Comparison of ENCODE assay signal across 9 cellular contexts in the genomic region with DNA sequence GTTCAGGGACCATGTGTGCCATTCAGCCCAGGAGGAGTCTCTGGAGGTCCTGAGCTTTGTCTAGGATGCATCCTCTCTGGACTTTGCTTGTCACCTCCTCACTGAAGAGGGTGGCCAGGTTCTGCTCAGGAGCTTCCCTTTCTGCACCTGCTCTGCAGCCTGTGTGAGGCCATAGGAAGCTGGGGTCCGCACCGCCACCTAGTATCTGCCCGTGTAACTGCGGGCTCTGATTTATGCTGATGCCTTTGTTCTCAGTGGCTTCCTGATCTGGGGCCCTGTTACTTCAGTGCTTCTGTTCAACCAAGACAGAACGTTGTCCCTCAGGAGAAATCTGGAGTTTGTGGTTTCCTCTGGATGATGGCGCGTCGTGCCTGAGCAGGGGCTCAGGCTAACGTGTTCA. TPM values are rescaled to one million over a fixed set of nuclear protein-coding genes. Genes with fewer than 3 reads are reported as not detected.
A peak's percentile ranks its signal among the peaks of the same experiment; 100 is the strongest.
DNase-seq lines count a peak whose midpoint lies in the region; ATAC-seq lines count a peak whose summit lies in the region.
"Had no signal": no experiment of that assay in that cellular context is flagged by ENCODE, and none has a peak within 500 bp of the region (broad histone marks: within the 10 kb centered on the region; RNA-seq: fewer than 3 reads in every experiment).

No MANE protein-coding gene starts in this region.

- no peak overlapping the region for H3K23ac ChIP-seq in mesendoderm (ENCODE audit: low read length)

- H2BK15ac ChIP-seq in mesendoderm (replicated peaks; ENCODE audit: low read depth): no peak overlapping the region

- H3K4me3 ChIP-seq in mesendoderm (ENCODE audit: low read length): no peak overlapping the region
- H3K4me3 ChIP-seq: heart left ventricle had no signal

- H2BK5ac ChIP-seq in mesendoderm (ENCODE audit: low read length): no peak overlapping the region

- H3K27ac ChIP-seq in mesendoderm (ENCODE audit: low read depth, low read length): no peak overlapping the region
- H3K27ac ChIP-seq: heart left ventricle had no signal

- WGBS in mesendoderm (ENCODE audit: extremely low coverage, insufficient coverage, low lambda C conversion rate): no CpG with 5 or more reads among the region's 9 CpGs

- H3K18ac ChIP-seq in mesendoderm (ENCODE audit: low read length): no peak overlapping the region

- H4K5ac ChIP-seq in mesendoderm (ENCODE audit: low read length): no peak overlapping the region

- H3K56ac ChIP-seq in mesendoderm (ENCODE audit: low read length): no peak overlapping the region

- H3K4me2 ChIP-seq in mesendoderm (ENCODE audit: low read length): no peak overlapping the region

- no peak overlapping the region for H2AK5ac ChIP-seq in mesendoderm (ENCODE audit: low read length)

- H3K27me3 ChIP-seq in mesendoderm (ENCODE audit: insufficient read depth, low read length, poor library complexity): no peaks in the 10 kb centered on the region
- H3K27me3 ChIP-seq: heart left ventricle had no signal

- H2BK120ac ChIP-seq in mesendoderm (ENCODE audit: low read depth, low read length): no peak overlapping the region

- H3K9ac ChIP-seq in mesendoderm (ENCODE audit: low read length): no peak overlapping the region

- H3K4ac ChIP-seq in mesendoderm (ENCODE audit: low read depth, low read length): no peak overlapping the region

- no peak overlapping the region for H4K8ac ChIP-seq in mesendoderm (ENCODE audit: low read depth, low read length)

- H3K79me1 ChIP-seq in mesendoderm (ENCODE audit: low read length): no peaks in the 10 kb centered on the region

- DNase-seq in activated CD4-positive, alpha-beta T cell treated with anti-CD3 and anti-CD28 coated beads for 48 hours: peak; percentile 16
- DNase-seq in activated CD4-positive, alpha-beta T cell treated with anti-CD3 and anti-CD28 coated beads, Interleukin-2, amount 50 U/mL, for 1 hour: no peak
- DNase-seq in NCI-H69 (lab: John Stamatoyannopoulos, UW) (peak; percentile 51), mesendoderm (peak; percentile 76)
- DNase-seq: heart left ventricle, NCI-H1092 treated with DMSO at 0.1 percent for 48 hours, NCI-H524 treated with DMSO at 0.1 percent for 48 hours had no signal

- no peaks in the 10 kb centered on the region for H3K36me3 ChIP-seq in mesendoderm (ENCODE audit: control insufficient read depth, insufficient read depth, low read length)

- H3K79me2 ChIP-seq in mesendoderm (ENCODE audit: control insufficient read depth, insufficient read depth, low read length): no peaks in the 10 kb centered on the region

- no peak for ATAC-seq in GM18498 (IDR thresholded peaks at IDR 0.05; ENCODE audit: unreplicated experiment)
- ATAC-seq in HG03460 (IDR thresholded peaks at IDR 0.05; ENCODE audit: unreplicated experiment): no peak
- ATAC-seq: heart left ventricle had no signal

- no peaks in the 10 kb centered on the region for H3K4me1 ChIP-seq in mesendoderm (ENCODE audit: control insufficient read depth, low read depth, low read length)
- H3K4me1 ChIP-seq: heart left ventricle had no signal

RNA-seq across cellular contexts. Expression of a gene that starts 15.5 kb away (rescaled TPM):
- polyA plus RNA-seq in mesendoderm (2013, experiment 1 of 2): 4.4 TPM
- polyA plus RNA-seq in mesendoderm (2013, experiment 2 of 2): 4.4 TPM

RNA-seq across cellular contexts. Expression of a gene that starts 18.2 kb away (rescaled TPM):
- 24.0 TPM for polyA plus RNA-seq in mesendoderm (2013, experiment 1 of 2)
- polyA plus RNA-seq in mesendoderm (2013, experiment 2 of 2): 23.6 TPM

RNA-seq across cellular contexts. Expression of a gene that starts 46.1 kb away (rescaled TPM):
- polyA plus RNA-seq in mesendoderm (2013, experiment 1 of 2): 4.7 TPM
- 3.4 TPM for polyA plus RNA-seq in mesendoderm (2013, experiment 2 of 2)

RNA-seq across cellular contexts. Expression of a gene that starts 54.5 kb away (rescaled TPM):
- 14.6 TPM for polyA plus RNA-seq in mesendoderm (2013, experiment 1 of 2)
- 14.4 TPM for polyA plus RNA-seq in mesendoderm (2013, experiment 2 of 2)
